Comparison of ENCODE assay signal across 17 cellular contexts in the genomic region with DNA sequence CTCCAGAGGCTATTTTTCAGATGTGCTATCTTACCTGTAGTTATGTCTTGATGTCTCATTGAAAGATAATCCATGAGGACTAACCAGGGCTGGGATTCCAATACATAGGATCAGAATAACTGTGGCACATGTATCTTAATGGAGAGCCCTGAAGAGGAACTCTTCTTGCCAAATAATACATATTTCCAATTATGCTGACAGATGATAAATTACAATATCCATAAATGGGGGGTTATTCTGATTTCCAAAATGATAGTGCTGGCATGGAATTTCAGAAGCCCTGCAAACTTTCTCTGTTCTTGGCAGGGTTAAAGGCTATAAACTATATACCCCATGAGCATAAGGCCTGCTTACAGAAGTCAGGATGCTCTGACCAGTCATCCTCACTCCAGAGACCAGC.
DNase-seq lines count a peak whose midpoint lies in the region; ATAC-seq and TF ChIP-seq lines count a peak whose summit lies in the region.
"Had no signal": no experiment of that assay in that cellular context is flagged by ENCODE, and none has a peak within 500 bp of the region (broad histone marks: within the 10 kb centered on the region; RNA-seq: fewer than 3 reads in every experiment).

No MANE protein-coding gene starts in this region.

- CTCF ChIA-PET in activated CD4-positive, alpha-beta T cell treated with anti-CD3 and anti-CD28 coated beads, Interleukin-2, amount 10 ng/mL, durations not matched to agents 7 days and 5 days (lab: Charles Lee), result no interaction called here

- peak overlapping the region; percentile 61 for H3K27ac ChIP-seq in KOPT-K1 (ENCODE audit: low read depth, low read length, poor library complexity, severe bottlenecking)
- H3K27ac ChIP-seq: C4-2B had no signal

- no peak overlapping the region for H3K4me3 Mint-ChIP-seq in activated CD4-positive, alpha-beta T cell treated with anti-CD3 and anti-CD28 coated beads, Interleukin-2, amount 10 ng/mL, durations not matched to agents 7 days and 5 days
- no peak overlapping the region for H3K4me3 Mint-ChIP-seq in activated CD4-positive, alpha-beta T cell treated with anti-CD3 and anti-CD28 coated beads, Interleukin-2, amount 10 ng/mL, durations not matched to agents 24 days and 14 days
- H3K4me3 Mint-ChIP-seq in natural killer cell treated with Interleukin-12 subunit alpha and Interleukin-12 subunit beta and Interleukin-15 and Interleukin-18, amount 100 ng/mL, for 72 hours, result peak overlapping the region; percentile 7
- H3K4me3 Mint-ChIP-seq in natural killer cell, result no peak overlapping the region
- H3K4me3 Mint-ChIP-seq: IgD-negative memory B cell had no signal

- H3K4me1 Mint-ChIP-seq in activated CD4-positive, alpha-beta T cell treated with anti-CD3 and anti-CD28 coated beads, Interleukin-2, amount 10 ng/mL, durations not matched to agents 7 days and 5 days, result peaks cover 42% of the 10 kb centered on the region
- peaks cover 44% of the 10 kb centered on the region for H3K4me1 Mint-ChIP-seq in activated CD4-positive, alpha-beta T cell treated with anti-CD3 and anti-CD28 coated beads, Interleukin-2, amount 10 ng/mL, durations not matched to agents 24 days and 14 days
- peaks cover 70 to 74% of the 10 kb centered on the region in 2 donors for H3K4me1 Mint-ChIP-seq in natural killer cell treated with Interleukin-12 subunit alpha and Interleukin-12 subunit beta and Interleukin-15 and Interleukin-18, amount 100 ng/mL, for 72 hours (ENCODE audit: low read depth in 2 of 2)
- H3K4me1 Mint-ChIP-seq in natural killer cell, result peaks cover 21 to 27% of the 10 kb centered on the region in 2 donors

- POLR2A ChIA-PET in activated CD4-positive, alpha-beta T cell treated with anti-CD3 and anti-CD28 coated beads, Interleukin-2, amount 10 ng/mL, durations not matched to agents 7 days and 5 days (lab: Charles Lee), result no interaction called here

- intact Hi-C loops in activated CD4-positive, alpha-beta T cell treated with anti-CD3 and anti-CD28 coated beads, Interleukin-2, amount 10 ng/mL, durations not matched to agents 24 days and 14 days (cut with micrococcal nuclease), result no loop called here
- intact Hi-C loops in natural killer cell (cut with micrococcal nuclease), result no loop called here

- DNase-seq in activated CD4-positive, alpha-beta T cell treated with anti-CD3 and anti-CD28 coated beads, Interleukin-2, amount 10 ng/mL, durations not matched to agents 7 days and 5 days, result no peak
- no peak for DNase-seq in activated CD4-positive, alpha-beta T cell treated with anti-CD3 and anti-CD28 coated beads, Interleukin-2, amount 10 ng/mL, durations not matched to agents 24 days and 14 days
- DNase-seq in natural killer cell treated with Interleukin-12 subunit alpha and Interleukin-12 subunit beta and Interleukin-15 and Interleukin-18, amount 100 ng/mL, for 72 hours (ENCODE audit: low spot score), result no peak
- DNase-seq in natural killer cell (no peak), NCI-H748 treated with DMSO at 0.1 percent for 48 hours (lab: John Stamatoyannopoulos, UW) (no peak), SW 1271 (lab: John Stamatoyannopoulos, UW) (no peak)
- DNase-seq in stimulated activated CD4-positive, alpha-beta T cell treated with anti-CD3 and anti-CD28 coated beads, Interleukin-15, amount 100 ng/mL, for 24 hours, result no peak
- DNase-seq: 8988T; ACHN; CD4-positive, alpha-beta memory T cell; DMS153; DMS79 treated with DMSO at 0.1 percent for 48 hours; EL had no signal

- no peak for TF ChIP-seq CTCF in natural killer cell (IDR thresholded peaks at IDR 0.05)

- H3K36me3 ChIP-seq in KOPT-K1 (ENCODE audit: insufficient read depth, low read length), result peaks cover 26% of the 10 kb centered on the region
- H3K36me3 ChIP-seq: HAP-1 had no signal

- ATAC-seq in natural killer cell treated with Interleukin-12 subunit alpha and Interleukin-12 subunit beta and Interleukin-15 and Interleukin-18, amount 100 ng/mL, for 72 hours, result no peak
- no peak for ATAC-seq in natural killer cell

- no peaks in the 10 kb centered on the region for H3K27me3 Mint-ChIP-seq in activated CD4-positive, alpha-beta T cell treated with anti-CD3 and anti-CD28 coated beads, Interleukin-2, amount 10 ng/mL, durations not matched to agents 7 days and 5 days
- no peaks in the 10 kb centered on the region for H3K27me3 Mint-ChIP-seq in activated CD4-positive, alpha-beta T cell treated with anti-CD3 and anti-CD28 coated beads, Interleukin-2, amount 10 ng/mL, durations not matched to agents 24 days and 14 days
- no peaks in the 10 kb centered on the region for H3K27me3 Mint-ChIP-seq in natural killer cell treated with Interleukin-12 subunit alpha and Interleukin-12 subunit beta and Interleukin-15 and Interleukin-18, amount 100 ng/mL, for 72 hours
- H3K27me3 Mint-ChIP-seq in natural killer cell (ENCODE audit: low read depth in 2 of 2), result no peaks in the 10 kb centered on the region
- H3K27me3 Mint-ChIP-seq: CD4-positive, alpha-beta memory T cell; IgD-negative memory B cell had no signal

- H3K36me3 Mint-ChIP-seq in activated CD4-positive, alpha-beta T cell treated with anti-CD3 and anti-CD28 coated beads, Interleukin-2, amount 10 ng/mL, durations not matched to agents 7 days and 5 days (ENCODE audit: low read depth), result peaks cover 43% of the 10 kb centered on the region
- peaks cover 30% of the 10 kb centered on the region for H3K36me3 Mint-ChIP-seq in activated CD4-positive, alpha-beta T cell treated with anti-CD3 and anti-CD28 coated beads, Interleukin-2, amount 10 ng/mL, durations not matched to agents 24 days and 14 days (ENCODE audit: low read depth)
- peaks cover 28% of the 10 kb centered on the region for H3K36me3 Mint-ChIP-seq in natural killer cell treated with Interleukin-12 subunit alpha and Interleukin-12 subunit beta and Interleukin-15 and Interleukin-18, amount 100 ng/mL, for 72 hours
- no peaks in the 10 kb centered on the region for H3K36me3 Mint-ChIP-seq in natural killer cell

- H3K9me3 ChIP-seq in KOPT-K1 (ENCODE audit: insufficient read depth, low read length, poor library complexity, severe bottlenecking), result no peaks in the 10 kb centered on the region
- H3K9me3 ChIP-seq: HAP-1 had no signal

- H3K27ac Mint-ChIP-seq in activated CD4-positive, alpha-beta T cell treated with anti-CD3 and anti-CD28 coated beads, Interleukin-2, amount 10 ng/mL, durations not matched to agents 7 days and 5 days, result peak overlapping the region; percentile 4
- H3K27ac Mint-ChIP-seq in activated CD4-positive, alpha-beta T cell treated with anti-CD3 and anti-CD28 coated beads, Interleukin-2, amount 10 ng/mL, durations not matched to agents 24 days and 14 days, result no peak overlapping the region
- H3K27ac Mint-ChIP-seq in natural killer cell treated with Interleukin-12 subunit alpha and Interleukin-12 subunit beta and Interleukin-15 and Interleukin-18, amount 100 ng/mL, for 72 hours, result peak overlapping the region; percentile 92 to 95
- no peak overlapping the region for H3K27ac Mint-ChIP-seq in natural killer cell

- peaks cover 2% of the 10 kb centered on the region for H3K9me3 Mint-ChIP-seq in activated CD4-positive, alpha-beta T cell treated with anti-CD3 and anti-CD28 coated beads, Interleukin-2, amount 10 ng/mL, durations not matched to agents 7 days and 5 days
- H3K9me3 Mint-ChIP-seq in activated CD4-positive, alpha-beta T cell treated with anti-CD3 and anti-CD28 coated beads, Interleukin-2, amount 10 ng/mL, durations not matched to agents 24 days and 14 days, result peaks cover 2% of the 10 kb centered on the region
- peaks cover 2% of the 10 kb centered on the region for H3K9me3 Mint-ChIP-seq in natural killer cell treated with Interleukin-12 subunit alpha and Interleukin-12 subunit beta and Interleukin-15 and Interleukin-18, amount 100 ng/mL, for 72 hours
- H3K9me3 Mint-ChIP-seq in natural killer cell, result no peaks in the 10 kb centered on the region
- H3K9me3 Mint-ChIP-seq: IgD-negative memory B cell had no signal

Comparison
In these comparisons a context has a peak if more than half of its experiments do, and no peak if none do; other contexts are left out.
1. H3K27ac Mint-ChIP-seq: peak in activated CD4-positive, alpha-beta T cell treated with anti-CD3 and anti-CD28 coated beads, Interleukin-2, amount 10 ng/mL, durations not matched to agents 7 days and 5 days (single experiment) and natural killer cell treated with Interleukin-12 subunit alpha and Interleukin-12 subunit beta and Interleukin-15 and Interleukin-18, amount 100 ng/mL, for 72 hours (2 of 2); none in activated CD4-positive, alpha-beta T cell treated with anti-CD3 and anti-CD28 coated beads, Interleukin-2, amount 10 ng/mL, durations not matched to agents 24 days and 14 days (single experiment) and natural killer cell (0 of 2).